Comparison of ENCODE assay signal across 16 cellular contexts in the genomic region with DNA sequence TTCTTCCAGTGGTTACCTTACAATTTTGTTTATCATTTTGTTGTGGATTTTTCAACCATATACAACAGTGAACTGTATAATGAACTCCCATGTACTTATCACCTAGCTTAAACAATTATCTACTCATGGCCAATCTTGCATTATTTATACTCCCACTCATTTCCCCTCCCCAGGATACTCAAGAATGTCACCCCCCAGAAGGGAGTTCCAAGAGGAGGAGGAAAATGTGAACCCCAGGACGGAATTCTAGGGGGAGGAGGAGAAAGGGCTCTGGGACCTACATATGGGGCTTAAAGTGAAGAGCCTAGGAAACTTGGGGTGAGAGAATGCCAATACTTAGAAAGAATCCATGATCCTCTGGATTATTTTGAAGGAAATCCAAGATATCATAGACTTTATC. TPM values are rescaled to one million over a fixed set of nuclear protein-coding genes. Genes with fewer than 3 reads are reported as not detected.
DNase-seq lines count a peak whose midpoint lies in the region; ATAC-seq and TF ChIP-seq lines count a peak whose summit lies in the region.
"Had no signal": no experiment of that assay in that cellular context is flagged by ENCODE, and none has a peak within 500 bp of the region (broad histone marks: within the 10 kb centered on the region; RNA-seq: fewer than 3 reads in every experiment).

No MANE protein-coding gene starts in this region.

- no peak overlapping the region for H2BK120ac ChIP-seq in trophoblast cell (ENCODE audit: insufficient read depth, low read length, poor library complexity)

- peaks cover 1% of the 10 kb centered on the region; the same call in 1 of the 2 replicates for H3K27me3 Mint-ChIP-seq in HFFc6 (ENCODE audit: insufficient read depth)
- H3K27me3 Mint-ChIP-seq in T-helper 17 cell = no peaks in the 10 kb centered on the region
- no peaks in the 10 kb centered on the region for H3K27me3 Mint-ChIP-seq in activated CD8-positive, alpha-beta T cell treated with anti-CD3 and anti-CD28 coated beads, Interleukin-2, amount 10 ng/mL, durations not matched to agents 7 days and 5 days (ENCODE audit: low read depth)

- H3K4me2 ChIP-seq in trophoblast cell (ENCODE audit: low read length) = no peak overlapping the region
- H3K4me2 ChIP-seq: BLaER1 treated with 17β-estradiol and CSF1 and Interleukin-3, amounts not matched to agents 10 nM and 100 nM had no signal

- H2AFZ ChIP-seq in trophoblast cell (ENCODE audit: insufficient read depth, low read length, poor library complexity) = no peak overlapping the region

- no CpG with 5 or more reads among the region's 1 CpG for WGBS in trophoblast cell (ENCODE audit: extremely low coverage, insufficient coverage, insufficient read length)
- 73 to 94% methylated on average over 1 of the region's 1 CpG for WGBS in heart right ventricle, 2 donors

- H2BK5ac ChIP-seq in trophoblast cell (ENCODE audit: low read depth, low read length, poor library complexity) = no peak overlapping the region

- no peaks in the 10 kb centered on the region for H3K79me2 ChIP-seq in trophoblast cell (ENCODE audit: control insufficient read depth, insufficient read depth, low read length, poor library complexity)

- H3K36me3 Mint-ChIP-seq in HFFc6 (ENCODE audit: low read depth) = peaks cover 35% of the 10 kb centered on the region
- H3K36me3 Mint-ChIP-seq in T-helper 17 cell (ENCODE audit: low read depth) = peaks cover 4% of the 10 kb centered on the region
- no peaks in the 10 kb centered on the region for H3K36me3 Mint-ChIP-seq in activated CD8-positive, alpha-beta T cell treated with anti-CD3 and anti-CD28 coated beads, Interleukin-2, amount 10 ng/mL, durations not matched to agents 7 days and 5 days (ENCODE audit: low read depth)

- H2AK5ac ChIP-seq in trophoblast cell (ENCODE audit: low read length) = no peak overlapping the region

- H4K8ac ChIP-seq in trophoblast cell (ENCODE audit: low read depth, low read length) = no peak overlapping the region

- CTCF ChIA-PET in activated CD8-positive, alpha-beta T cell treated with anti-CD3 and anti-CD28 coated beads, Interleukin-2, amount 10 ng/mL, durations not matched to agents 7 days and 5 days (lab: Charles Lee) = no interaction called here

- ATAC-seq in T-helper 17 cell (no peak), heart right ventricle (no peak)
- ATAC-seq in activated CD8-positive, alpha-beta T cell treated with anti-CD3 and anti-CD28 coated beads, Interleukin-2, amount 10 ng/mL, durations not matched to agents 7 days and 5 days = no peak
- ATAC-seq: GM12878 had no signal

- H3K36me3 ChIP-seq in trophoblast cell (ENCODE audit: control insufficient read depth in 1 of 2, insufficient read depth in 2 of 2, low read length in 2 of 2) (no peaks in the 10 kb centered on the region), heart right ventricle (peaks cover 0 to 4% (median 0%) of the 10 kb centered on the region in 9 donors)
- H3K36me3 ChIP-seq: HAP-1 had no signal

- no peak overlapping the region for H3K18ac ChIP-seq in trophoblast cell (ENCODE audit: low read length)

- H3K9me3 Mint-ChIP-seq in HFFc6 = peaks cover 7% of the 10 kb centered on the region; the same call in 1 of the 2 replicates
- no peaks in the 10 kb centered on the region for H3K9me3 Mint-ChIP-seq in activated CD8-positive, alpha-beta T cell treated with anti-CD3 and anti-CD28 coated beads, Interleukin-2, amount 10 ng/mL, durations not matched to agents 7 days and 5 days (ENCODE audit: insufficient read depth)
- H3K9me3 Mint-ChIP-seq: CD4-positive, CD25-positive, alpha-beta regulatory T cell had no signal

- H3K4me3 Mint-ChIP-seq in HFFc6 (no peak overlapping the region; the same call in 1 of the 2 replicates), T-helper 17 cell (peak overlapping the region; percentile 46)
- H3K4me3 Mint-ChIP-seq in activated CD8-positive, alpha-beta T cell treated with anti-CD3 and anti-CD28 coated beads, Interleukin-2, amount 10 ng/mL, durations not matched to agents 7 days and 5 days = no peak overlapping the region

- POLR2A ChIA-PET in activated CD8-positive, alpha-beta T cell treated with anti-CD3 and anti-CD28 coated beads, Interleukin-2, amount 10 ng/mL, durations not matched to agents 7 days and 5 days (lab: Charles Lee) = no interaction called here

- no peak overlapping the region for H3K23ac ChIP-seq in trophoblast cell (ENCODE audit: low read length)

- H3K14ac ChIP-seq in trophoblast cell (ENCODE audit: low read length) = no peak overlapping the region

- H3K27ac ChIP-seq in epithelial cell of prostate (peak overlapping the region; percentile 98), trophoblast cell (ENCODE audit: low read depth, low read length) (no peak overlapping the region), heart right ventricle (no peak overlapping the region)
- H3K27ac ChIP-seq: BLaER1 treated with 17β-estradiol and CSF1 and Interleukin-3, amounts not matched to agents 10 nM and 100 nM; HL-60 had no signal

- DNase-seq in HFFc6 = no peak
- DNase-seq in T-helper 17 cell = no peak
- no peak for DNase-seq in epithelial cell of prostate (ENCODE audit: low read depth, low spot score)
- no peak for DNase-seq in trophoblast cell
- DNase-seq in activated CD4-positive, alpha-beta T cell treated with anti-CD3 and anti-CD28 coated beads for 4 hours = no peak
- no peak for DNase-seq in heart right ventricle
- no peak for DNase-seq in activated CD8-positive, alpha-beta T cell treated with anti-CD3 and anti-CD28 coated beads, Interleukin-2, amount 10 ng/mL, durations not matched to agents 7 days and 5 days
- DNase-seq: ACHN; Calu3; CD4-positive, CD25-positive, alpha-beta regulatory T cell; DMS79; GOT3 had no signal

- H3K79me1 ChIP-seq in trophoblast cell (ENCODE audit: low read length) = peaks cover 12% of the 10 kb centered on the region

- peaks cover 14 to 16% of the 10 kb centered on the region in 2 experiments for H3K4me1 ChIP-seq in trophoblast cell (ENCODE audit: control insufficient read depth in 1 of 2, insufficient read depth in 2 of 2, low read length in 2 of 2)
- peaks cover 0 to 17% (median 0%) of the 10 kb centered on the region in 9 donors for H3K4me1 ChIP-seq in heart right ventricle
- H3K4me1 ChIP-seq: HAP-1 had no signal

- peaks cover 73% of the 10 kb centered on the region for H3K4me1 Mint-ChIP-seq in HFFc6 (ENCODE audit: low read depth)
- peaks cover 3% of the 10 kb centered on the region for H3K4me1 Mint-ChIP-seq in T-helper 17 cell
- H3K4me1 Mint-ChIP-seq in activated CD8-positive, alpha-beta T cell treated with anti-CD3 and anti-CD28 coated beads, Interleukin-2, amount 10 ng/mL, durations not matched to agents 7 days and 5 days (ENCODE audit: low read depth) = no peaks in the 10 kb centered on the region
- H3K4me1 Mint-ChIP-seq: CD4-positive, CD25-positive, alpha-beta regulatory T cell had no signal

- no peak overlapping the region for H4K91ac ChIP-seq in trophoblast cell (ENCODE audit: low read depth, low read length)

- no peak overlapping the region for H3K4ac ChIP-seq in trophoblast cell (ENCODE audit: low read depth, low read length)

- no peak overlapping the region for H3K4me3 ChIP-seq in trophoblast cell (ENCODE audit: low read depth, low read length)
- H3K4me3 ChIP-seq in heart right ventricle = no peak overlapping the region
- H3K4me3 ChIP-seq: BLaER1 treated with 17β-estradiol and CSF1 and Interleukin-3, amounts not matched to agents 10 nM and 100 nM; GM12878; HAP-1 had no signal

- TF ChIP-seq CTCF in HFFc6 (IDR thresholded peaks at IDR 0.05) (no peak), heart right ventricle (IDR thresholded peaks at IDR 0.05) (no peak)

- H3K27me3 ChIP-seq in trophoblast cell (ENCODE audit: insufficient read depth, low read length) (no peaks in the 10 kb centered on the region), heart right ventricle (no peaks in the 10 kb centered on the region)
- H3K27me3 ChIP-seq: BLaER1 treated with 17β-estradiol and CSF1 and Interleukin-3, amounts not matched to agents 10 nM and 100 nM had no signal

- H4K12ac ChIP-seq in trophoblast cell (ENCODE audit: low read depth, low read length) = no peak overlapping the region

- H3K9me3 ChIP-seq in T-helper 17 cell (ENCODE audit: control insufficient read depth, low read length, poor library complexity, severe bottlenecking) (no peaks in the 10 kb centered on the region), trophoblast cell (ENCODE audit: insufficient read depth, low read depth, low read length) (no peaks in the 10 kb centered on the region), heart right ventricle (no peaks in the 10 kb centered on the region)
- H3K9me3 ChIP-seq: BLaER1 treated with 17β-estradiol and CSF1 and Interleukin-3, amounts not matched to agents 10 nM and 100 nM; HAP-1 had no signal

- intact Hi-C loops in heart right ventricle (cut with DNase I) = loop anchor here in 1 of 10 donors (10.0 kb wide), 1 partner anchor 53 kb away; no protein-coding TSS in a partner anchor

- H3K27ac Mint-ChIP-seq in HFFc6 (peak overlapping the region; percentile 44), T-helper 17 cell (no peak overlapping the region)
- no peak overlapping the region for H3K27ac Mint-ChIP-seq in activated CD8-positive, alpha-beta T cell treated with anti-CD3 and anti-CD28 coated beads, Interleukin-2, amount 10 ng/mL, durations not matched to agents 7 days and 5 days

- peak overlapping the region; percentile 76 for H2BK12ac ChIP-seq in trophoblast cell (ENCODE audit: low read length)

- H3K9ac ChIP-seq in trophoblast cell (ENCODE audit: low read length) = no peak overlapping the region
- H3K9ac ChIP-seq: BLaER1 treated with 17β-estradiol and CSF1 and Interleukin-3, amounts not matched to agents 10 nM and 100 nM had no signal

RNA-seq across cellular contexts. Expression of gene TSC22D2, which starts 59.3 kb away (rescaled TPM):
- total RNA-seq in HFFc6 (2021; fragmentation: NEBNext Ultra II Directional; extraction: Animal tissue kit (Norgen Biotek cat#: 25700)) = 10 to 100 TPM; 56.8 to 81.2 (median 63.0) TPM
- total RNA-seq in T-helper 17 cell (10 to 100 TPM; 37.8 to 51.6 TPM), heart right ventricle (10 to 100 TPM; 17.2 to 73.1 (median 38.9) TPM)
- polyA plus RNA-seq in trophoblast cell (2013) = 64.7 and 65.3 TPM in 2 replicates
- polyA plus RNA-seq in heart right ventricle = 10 to 100 TPM; 11.8 to 15.1 TPM
- total RNA-seq in activated CD8-positive, alpha-beta T cell treated with anti-CD3 and anti-CD28 coated beads, Interleukin-2, amount 10 ng/mL, durations not matched to agents 7 days and 5 days = 1 to 10 TPM; 8.6 to 8.9 TPM
